13 cellular contexts compared by ENCODE assay signal in genomic region chr2:118668431-118669424, GRCh38.
DNase-seq lines count a peak whose midpoint lies in the region; ATAC-seq and TF ChIP-seq lines count a peak whose summit lies in the region.
"Had no signal": no experiment of that assay in that cellular context is flagged by ENCODE, and none has a peak within 500 bp of the region (broad histone marks: within the 10 kb centered on the region; RNA-seq: fewer than 3 reads in every experiment).

No MANE protein-coding gene starts in this region.

- peak overlapping the region; percentile 59 for H2AFZ ChIP-seq in PC-3 (ENCODE audit: low read length)

- CTCF ChIA-PET in Caco-2 (lab: Charles Lee): no interaction called here
- CTCF ChIA-PET in PC-3 (lab: Charles Lee): no interaction called here

- H3K27me3 Mint-ChIP-seq in Caco-2 (ENCODE audit: insufficient read depth, unreplicated experiment): peaks cover 5% of the 10 kb centered on the region

- H3K36me3 Mint-ChIP-seq in Caco-2 (ENCODE audit: insufficient read depth, unreplicated experiment): no peaks in the 10 kb centered on the region

- H3K9me2 ChIP-seq in PC-3 (replicated peaks; ENCODE audit: low read length): 0 out of 2 replicates have a peak, but pooled peaks cover 5% of the 10 kb centered on the region

- H3K9me3 Mint-ChIP-seq in Caco-2 (ENCODE audit: unreplicated experiment): no peaks in the 10 kb centered on the region
- H3K9me3 Mint-ChIP-seq: activated CD8-positive, alpha-beta T cell treated with anti-CD3 and anti-CD28 coated beads for 36 hours had no signal

- peak overlapping the region; percentile 42 for H3K4me3 Mint-ChIP-seq in Caco-2 (ENCODE audit: unreplicated experiment)
- H3K4me3 Mint-ChIP-seq: activated CD8-positive, alpha-beta T cell treated with anti-CD3 and anti-CD28 coated beads for 36 hours had no signal

- peaks cover 10% of the 10 kb centered on the region for H3K4me1 Mint-ChIP-seq in Caco-2 (ENCODE audit: low read depth, unreplicated experiment)

- H3K27ac Mint-ChIP-seq in Caco-2 (ENCODE audit: unreplicated experiment): peak overlapping the region; percentile 43
- H3K27ac Mint-ChIP-seq: activated CD8-positive, alpha-beta T cell treated with anti-CD3 and anti-CD28 coated beads for 36 hours had no signal

- 0 out of 2 replicates have a peak, but pooled peaks cover 4% of the 10 kb centered on the region for H3K4me1 ChIP-seq in Caco-2
- peaks cover 28% of the 10 kb centered on the region for H3K4me1 ChIP-seq in PC-3 (ENCODE audit: insufficient read depth, low read length)

- no peaks in the 10 kb centered on the region for H4K20me1 ChIP-seq in PC-3 (ENCODE audit: low read length)

- DNase-seq in Caco-2 (no peak), PC-3 (peak; percentile 91), fibroblast of gingiva (ENCODE audit: low read depth) (peak; percentile 98), omental fat pad (ENCODE audit: low spot score) (no peak), NCI-H2227 (lab: John Stamatoyannopoulos, UW; ENCODE audit: unreplicated experiment) (no peak), NCI-H187 (lab: John Stamatoyannopoulos, UW) (no peak)
- DNase-seq: activated CD8-positive, alpha-beta T cell treated with anti-CD3 and anti-CD28 coated beads for 36 hours; NCI-H1105 treated with DMSO at 0.1 percent for 48 hours; SHP77; stomach had no signal

- POLR2A ChIA-PET in Caco-2 (lab: Charles Lee) (no interaction called here), PC-3 (lab: Charles Lee; ENCODE audit: unreplicated experiment) (no interaction called here)

- H3K27me3 ChIP-seq in Caco-2 (replicated peaks; ENCODE audit: control insufficient read depth, insufficient read depth, low read length): peaks cover 1% of the 10 kb centered on the region; the same call in 1 of the 2 replicates
- H3K27me3 ChIP-seq in PC-3 (ENCODE audit: low read length): no peaks in the 10 kb centered on the region
- H3K27me3 ChIP-seq: cardiac muscle cell, stomach had no signal

- ATAC-seq in PC-3 (peak; percentile 89), omental fat pad (ENCODE audit: low FRiP score) (peak; percentile 37), GM19463 (IDR thresholded peaks at IDR 0.05; ENCODE audit: unreplicated experiment) (no peak), GM21825 (IDR thresholded peaks at IDR 0.05; ENCODE audit: unreplicated experiment) (no peak)
- ATAC-seq: activated CD8-positive, alpha-beta T cell treated with anti-CD3 and anti-CD28 coated beads for 36 hours had no signal

- H3K4me2 ChIP-seq in PC-3 (ENCODE audit: low read length): peak overlapping the region; percentile 80

- BruUV-seq in Caco-2 (replicated peaks; lab: Mats Ljungman, UMichigan) (no TSS peak), PC-3 (replicated peaks; lab: Mats Ljungman, UMichigan) (no TSS peak)

- H3K36me3 ChIP-seq in Caco-2 (ENCODE audit: control insufficient read depth, insufficient read depth, low read length) (no peaks in the 10 kb centered on the region), PC-3 (ENCODE audit: low read depth, low read length) (no peaks in the 10 kb centered on the region)
- H3K36me3 ChIP-seq: cardiac muscle cell, stomach had no signal

- peaks cover 14% of the 10 kb centered on the region for H3F3A ChIP-seq in PC-3 (ENCODE audit: low read length, unreplicated experiment)

- H3K9me3 ChIP-seq in Caco-2 (no peaks in the 10 kb centered on the region), PC-3 (ENCODE audit: low read length) (no peaks in the 10 kb centered on the region)
- H3K9me3 ChIP-seq: stomach had no signal

- intact Hi-C loops in Caco-2 (cut with micrococcal nuclease; ENCODE audit: unreplicated experiment) (loop anchor here (10.0 kb wide), 1 partner anchor 294 kb away; no protein-coding TSS in a partner anchor), PC-3 (cut with micrococcal nuclease) (loop anchor here (1.0 to 2.0 kb wide), 2 partner anchors 54 to 187 kb away; no protein-coding TSS in a partner anchor)

- peak overlapping the region; percentile 36 for H3K9ac ChIP-seq in PC-3 (ENCODE audit: low read length)

- peak overlapping the region; percentile 89 for H3K27ac ChIP-seq in PC-3 (ENCODE audit: low read length)
- H3K27ac ChIP-seq: cardiac muscle cell had no signal

- H3K4me3 ChIP-seq in Caco-2 (ENCODE audit: low read depth, low read length) (no peak overlapping the region), PC-3 (ENCODE audit: low read length) (peak overlapping the region; percentile 54)
- H3K4me3 ChIP-seq: cardiac muscle cell, stomach had no signal

- H3K79me2 ChIP-seq in PC-3 (ENCODE audit: low read length): no peaks in the 10 kb centered on the region

- TF ChIP-seq CTCF in Caco-2 (IDR thresholded peaks at IDR 0.05; ENCODE audit: insufficient read depth in 1 of 2, low read depth in 1 of 2, low read length in 1 of 2, severe bottlenecking in 1 of 2, unreplicated experiment in 1 of 2): no peak
- no peak for TF ChIP-seq CTCF in PC-3 (conservative IDR thresholded peaks at IDR 0.05; ENCODE audit: low read depth, low read length)
- TF ChIP-seq CTCF in omental fat pad (IDR thresholded peaks at IDR 0.05): no peak

Comparison
In these comparisons a context has a peak if more than half of its experiments do, and no peak if none do; other contexts are left out.
1. DNase-seq: peak in PC-3 (single experiment) and fibroblast of gingiva (single experiment); none in Caco-2 (0 of 2), omental fat pad (single experiment), NCI-H2227 (single experiment) and NCI-H187 (0 of 2).
2. ATAC-seq: peak in PC-3 (single experiment) and omental fat pad (single experiment); none in GM19463 (single experiment) and GM21825 (single experiment).